In genomic region chr3:53821631-53822068, GRCh38 we compare ENCODE assay signal across 13 cellular contexts. TPM values are rescaled to one million over a fixed set of nuclear protein-coding genes. Genes with fewer than 3 reads are reported as not detected.
DNase-seq lines count a peak whose midpoint lies in the region; ATAC-seq and TF ChIP-seq lines count a peak whose summit lies in the region.
"Had no signal": no experiment of that assay in that cellular context is flagged by ENCODE, and none has a peak within 500 bp of the region (broad histone marks: within the 10 kb centered on the region; RNA-seq: fewer than 3 reads in every experiment).

No MANE protein-coding gene starts in this region.

- no peak overlapping the region for H3K4me3 ChIP-seq in Panc1 (ENCODE audit: low read depth in 2 of 2, low read length in 2 of 2)
- H3K4me3 ChIP-seq: ascending aorta, SJSA1, thoracic aorta had no signal

- CTCF ChIA-PET in Panc1 (lab: Charles Lee), result no interaction called here

- no peaks in the 10 kb centered on the region for H3K27me3 ChIP-seq in Panc1 (ENCODE audit: control insufficient read depth, insufficient read depth, low read length)
- H3K27me3 ChIP-seq: ascending aorta, SJSA1 had no signal

- no peaks in the 10 kb centered on the region for H3K4me1 ChIP-seq in Panc1 (ENCODE audit: control insufficient read depth, insufficient read depth, low read length)
- H3K4me1 ChIP-seq: ascending aorta, SJSA1 had no signal

- intact Hi-C loops in Panc1 (cut with micrococcal nuclease; ENCODE audit: unreplicated experiment), result no loop called here
- intact Hi-C loops in left colon (cut with DNase I, micrococcal nuclease), result no loop called here

- ATAC-seq in GM21825 (IDR thresholded peaks at IDR 0.05; ENCODE audit: unreplicated experiment) (peak; percentile 80), Panc1 (peak; percentile 15; the same call in 1 of the 2 replicates), left colon (peak; percentile 65)
- ATAC-seq: activated CD8-positive, alpha-beta T cell treated with anti-CD3 and anti-CD28 coated beads, Interleukin-2, amount 10 ng/mL, durations not matched to agents 7 days and 5 days had no signal

- H3K27ac ChIP-seq in Panc1 (ENCODE audit: low read length), result no peak overlapping the region
- H3K27ac ChIP-seq: ascending aorta, SJSA1, thoracic aorta had no signal

- H3K9me3 ChIP-seq in Panc1 (ENCODE audit: control insufficient read depth, insufficient read depth, low read depth, low read length), result no peaks in the 10 kb centered on the region
- H3K9me3 ChIP-seq: ascending aorta, SJSA1, thoracic aorta had no signal

- peak; percentile 44 for DNase-seq in DMS53 treated with DMSO at 0.1 percent for 48 hours (lab: John Stamatoyannopoulos, UW; ENCODE audit: unreplicated experiment)
- DNase-seq in Panc1 (ENCODE audit: low read depth, low spot score), result no peak
- peak in 1 of 2 donors; percentile 52 for DNase-seq in left colon
- DNase-seq in activated naive CD4-positive, alpha-beta T cell treated with Interleukin-2 at 50 U/mL for 16 hours, result no peak
- no peak for DNase-seq in Ammon's horn (ENCODE audit: low spot score)
- no peak for DNase-seq in NCI-H2171 (lab: John Stamatoyannopoulos, UW)
- DNase-seq in activated effector memory CD4-positive, alpha-beta T cell treated with anti-CD3 and anti-CD28 coated beads, Interleukin-2, amount 50 U/mL, for 16 hours, result no peak
- DNase-seq: activated CD8-positive, alpha-beta T cell treated with anti-CD3 and anti-CD28 coated beads, Interleukin-2, amount 10 ng/mL, durations not matched to agents 7 days and 5 days; NCI-H1105 had no signal

- peaks cover 2% of the 10 kb centered on the region; the same call in 1 of the 2 replicates for H3K36me3 ChIP-seq in Panc1 (ENCODE audit: control insufficient read depth, insufficient read depth, low read length)
- H3K36me3 ChIP-seq: ascending aorta, SJSA1, thoracic aorta had no signal

- no peak for TF ChIP-seq CTCF in Panc1 (IDR thresholded peaks at IDR 0.05)

- in situ Hi-C loops in Panc1 (cut with HindIII; ENCODE audit: low pct_unique_long_range_greater_than_20kb, low sequenced_read_pairs), result no loop called here

- no TSS peak for BruUV-seq in Panc1 (replicated peaks; lab: Mats Ljungman, UMichigan)

- POLR2A ChIA-PET in Panc1 (lab: Charles Lee), result no interaction called here

RNA-seq across cellular contexts. Expression of gene CHDH, which starts 24.6 kb away (rescaled TPM):
- total RNA-seq in Panc1 (2021; ENCODE audit: unreplicated experiment) (24.1 TPM), left colon (10 to 100 TPM; 30.6 to 34.1 TPM)
- polyA plus RNA-seq in Panc1 (2012; ENCODE audit: insufficient read length), result 21.0 TPM
- total RNA-seq: SJSA1 had no signal

RNA-seq across cellular contexts. Expression of gene IL17RB, which starts 24.7 kb away (rescaled TPM):
- 15.9 TPM for total RNA-seq in Panc1 (2021; ENCODE audit: unreplicated experiment)
- polyA plus RNA-seq in Panc1 (2012; ENCODE audit: insufficient read length), result 10.6 TPM
- 10 to 100 TPM; 10.9 to 15.6 TPM for total RNA-seq in left colon
- total RNA-seq: ascending aorta, SJSA1 had no signal

Comparison
In these comparisons a context has a peak if more than half of its experiments do, and no peak if none do; other contexts are left out.
1. ATAC-seq: peak in every context shown above with its lines; median percentile 80 in GM21825; 65 in left colon; 15 in Panc1.